ENCODE assay signal across 8 cellular contexts in the genomic region with DNA sequence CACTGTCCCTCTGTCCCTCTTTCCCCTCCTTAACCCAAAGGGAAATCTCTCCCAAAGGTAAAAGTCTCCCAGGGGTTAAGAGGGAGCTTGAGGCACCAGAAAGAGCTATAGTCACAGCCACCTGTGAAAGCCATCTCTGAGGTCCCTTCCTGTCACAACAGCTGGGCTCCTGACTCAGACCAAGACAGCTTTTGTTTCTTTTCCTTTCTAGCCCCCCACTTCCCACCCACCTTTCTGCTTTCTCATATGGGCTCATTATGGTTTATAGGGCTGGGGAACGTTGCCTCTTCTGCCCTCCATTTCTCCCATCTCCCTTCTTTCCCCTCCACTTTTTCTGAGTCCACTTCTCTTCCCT. TPM values are rescaled to one million over a fixed set of nuclear protein-coding genes. Genes with fewer than 3 reads are reported as not detected.
DNase-seq lines count a peak whose midpoint lies in the region; ATAC-seq and TF ChIP-seq lines count a peak whose summit lies in the region.

No MANE protein-coding gene starts in this region.

- H3K4me3 Mint-ChIP-seq in activated CD4-positive, alpha-beta T cell treated with anti-CD3 and anti-CD28 coated beads, Interleukin-2, amount 10 ng/mL, durations not matched to agents 24 days and 14 days = peak overlapping the region; percentile 95

- peak overlapping the region; percentile 99 for H3K27ac Mint-ChIP-seq in activated CD4-positive, alpha-beta T cell treated with anti-CD3 and anti-CD28 coated beads, Interleukin-2, amount 10 ng/mL, durations not matched to agents 24 days and 14 days

- H3K4me1 ChIP-seq in esophagus (ENCODE audit: control insufficient read depth in 2 of 2, insufficient read depth in 2 of 2, low read length in 1 of 2) (peaks cover 0 to 4% of the 10 kb centered on the region in 2 donors), gastrocnemius medialis (peaks cover 4 to 5% of the 10 kb centered on the region in 2 donors)

- TF ChIP-seq CTCF in gastrocnemius medialis (IDR thresholded peaks at IDR 0.05 in 4 of 5, conservative IDR thresholded peaks at IDR 0.05 in 1 of 5) = no peak

- no peak for TF ChIP-seq POLR2A in gastrocnemius medialis (IDR thresholded peaks at IDR 0.05)

- H3K36me3 Mint-ChIP-seq in activated CD4-positive, alpha-beta T cell treated with anti-CD3 and anti-CD28 coated beads, Interleukin-2, amount 10 ng/mL, durations not matched to agents 24 days and 14 days (ENCODE audit: low read depth) = no peaks in the 10 kb centered on the region

- intact Hi-C loops in activated CD4-positive, alpha-beta T cell treated with anti-CD3 and anti-CD28 coated beads, Interleukin-2, amount 10 ng/mL, durations not matched to agents 24 days and 14 days (cut with micrococcal nuclease) = loop anchor here (5.0 kb wide), 1 partner anchor 644 kb away; a partner anchor contains a TSS
- intact Hi-C loops in gastrocnemius medialis (cut with DNase I; ENCODE audit: low total_unique reads) = loop anchor here (2.0 to 5.0 kb wide), 2 partner anchors 18 to 126 kb away; a partner anchor contains a TSS

- peak overlapping the region; percentile 89 to 91 for H3K27ac ChIP-seq in esophagus (ENCODE audit: low read depth in 2 of 2, low read length in 1 of 2)
- peak overlapping the region; percentile 85 to 90 (median 88) for H3K27ac ChIP-seq in gastrocnemius medialis

- H3K27me3 Mint-ChIP-seq in activated CD4-positive, alpha-beta T cell treated with anti-CD3 and anti-CD28 coated beads, Interleukin-2, amount 10 ng/mL, durations not matched to agents 24 days and 14 days = peaks cover 4% of the 10 kb centered on the region

- peak overlapping the region; percentile 62 to 65 for H3K4me3 ChIP-seq in esophagus (ENCODE audit: low read depth in 1 of 2, low read length in 2 of 2)
- H3K4me3 ChIP-seq in gastrocnemius medialis = peak overlapping the region; percentile 63 to 68 (median 66)

- 0 to 6% methylated on average over 1 of the region's 1 CpG for WGBS in esophagus, 2 donors

- no peak for DNase-seq in activated CD4-positive, alpha-beta T cell treated with anti-CD3 and anti-CD28 coated beads, Interleukin-2, amount 10 ng/mL, durations not matched to agents 24 days and 14 days
- DNase-seq in activated CD4-positive, alpha-beta T cell treated with anti-CD3 and anti-CD28 coated beads, Interleukin-2, amount 50 U/mL, for 1 hour = no peak
- peak; percentile 37 for DNase-seq in RKO (ENCODE audit: low spot score)
- no peak for DNase-seq in gastrocnemius medialis
- no peak for DNase-seq in CD1c-positive myeloid dendritic cell (ENCODE audit: extremely low spot score)
- no peak for DNase-seq in AG08396 (ENCODE audit: low spot score)
- DNase-seq in SIG-M5 treated with dmso at 0.1 percent for 504 hours (lab: John Stamatoyannopoulos, UW; ENCODE audit: unreplicated experiment) = no peak

- no peak for ATAC-seq in gastrocnemius medialis

- peaks cover 26% of the 10 kb centered on the region for H3K4me1 Mint-ChIP-seq in activated CD4-positive, alpha-beta T cell treated with anti-CD3 and anti-CD28 coated beads, Interleukin-2, amount 10 ng/mL, durations not matched to agents 24 days and 14 days

- H3K9me3 Mint-ChIP-seq in activated CD4-positive, alpha-beta T cell treated with anti-CD3 and anti-CD28 coated beads, Interleukin-2, amount 10 ng/mL, durations not matched to agents 24 days and 14 days = no peaks in the 10 kb centered on the region

- in situ Hi-C loops in gastrocnemius medialis (cut with MboI; ENCODE audit: low sequenced_read_pairs in 4 of 4) = no loop called here

- H3K36me3 ChIP-seq in esophagus (ENCODE audit: control insufficient read depth in 2 of 2, insufficient read depth in 2 of 2, low read length in 1 of 2) (no peaks in the 10 kb centered on the region), gastrocnemius medialis (no peaks in the 10 kb centered on the region)

- H3K27me3 ChIP-seq in esophagus (ENCODE audit: control insufficient read depth in 1 of 2, insufficient read depth in 2 of 2, low read length in 2 of 2) (no peaks in the 10 kb centered on the region), gastrocnemius medialis (no peaks in the 10 kb centered on the region)

- H3K9me3 ChIP-seq in esophagus (ENCODE audit: control insufficient read depth in 2 of 2, insufficient read depth in 1 of 2, low read depth in 1 of 2, low read length in 1 of 2) = no peaks in the 10 kb centered on the region
- H3K9me3 ChIP-seq in gastrocnemius medialis = no peaks in the 10 kb centered on the region

RNA-seq across cellular contexts. Expression of a gene that starts 19.1 kb away (rescaled TPM):
- total RNA-seq in activated CD4-positive, alpha-beta T cell treated with anti-CD3 and anti-CD28 coated beads, Interleukin-2, amount 10 ng/mL, durations not matched to agents 24 days and 14 days = 1,352 and 1,382 TPM in 2 replicates
- polyA plus RNA-seq in esophagus = 1,000 to 10,000 TPM in 1 of 2 donors, 100 to 1,000 TPM in 1; 706 to 1,271 TPM
- 100 to 1,000 TPM in 3 of 4 donors, 10 to 100 TPM in 1; 78.1 to 145 (median 129) TPM for total RNA-seq in gastrocnemius medialis

RNA-seq across cellular contexts. Expression of a gene that starts 47.7 kb away (rescaled TPM):
- total RNA-seq in activated CD4-positive, alpha-beta T cell treated with anti-CD3 and anti-CD28 coated beads, Interleukin-2, amount 10 ng/mL, durations not matched to agents 24 days and 14 days = 0.36 TPM in 1 of 2 replicates, not detected in the other
- 10 to 100 TPM in 1 of 2 donors, 1 to 10 TPM in 1; 2.8 to 74.1 TPM for polyA plus RNA-seq in esophagus
- 1 to 10 TPM; 1.4 to 7.2 (median 5.1) TPM for total RNA-seq in gastrocnemius medialis

RNA-seq across cellular contexts. Expression of a gene that starts 53.4 kb away (rescaled TPM):
- total RNA-seq in activated CD4-positive, alpha-beta T cell treated with anti-CD3 and anti-CD28 coated beads, Interleukin-2, amount 10 ng/mL, durations not matched to agents 24 days and 14 days = 5.0 TPM in 2 replicates
- 1 to 10 TPM; 1.4 TPM for polyA plus RNA-seq in esophagus
- total RNA-seq in gastrocnemius medialis = 1 to 10 TPM in 1 of 4 donors, under 1 TPM in 1, not detected in 2; 0.88 to 1.1 TPM

RNA-seq across cellular contexts. Expression of a gene that starts 55.6 kb away (rescaled TPM):
- 8.0 and 9.3 TPM in 2 replicates for total RNA-seq in activated CD4-positive, alpha-beta T cell treated with anti-CD3 and anti-CD28 coated beads, Interleukin-2, amount 10 ng/mL, durations not matched to agents 24 days and 14 days
- polyA plus RNA-seq in esophagus = 1 to 10 TPM; 2.5 to 3.9 TPM
- 10 to 100 TPM in 1 of 4 donors, 1 to 10 TPM in 3; 2.4 to 19.0 (median 6.2) TPM for total RNA-seq in gastrocnemius medialis
